Comparison of ENCODE assay signal across 8 cellular contexts in the genomic region with DNA sequence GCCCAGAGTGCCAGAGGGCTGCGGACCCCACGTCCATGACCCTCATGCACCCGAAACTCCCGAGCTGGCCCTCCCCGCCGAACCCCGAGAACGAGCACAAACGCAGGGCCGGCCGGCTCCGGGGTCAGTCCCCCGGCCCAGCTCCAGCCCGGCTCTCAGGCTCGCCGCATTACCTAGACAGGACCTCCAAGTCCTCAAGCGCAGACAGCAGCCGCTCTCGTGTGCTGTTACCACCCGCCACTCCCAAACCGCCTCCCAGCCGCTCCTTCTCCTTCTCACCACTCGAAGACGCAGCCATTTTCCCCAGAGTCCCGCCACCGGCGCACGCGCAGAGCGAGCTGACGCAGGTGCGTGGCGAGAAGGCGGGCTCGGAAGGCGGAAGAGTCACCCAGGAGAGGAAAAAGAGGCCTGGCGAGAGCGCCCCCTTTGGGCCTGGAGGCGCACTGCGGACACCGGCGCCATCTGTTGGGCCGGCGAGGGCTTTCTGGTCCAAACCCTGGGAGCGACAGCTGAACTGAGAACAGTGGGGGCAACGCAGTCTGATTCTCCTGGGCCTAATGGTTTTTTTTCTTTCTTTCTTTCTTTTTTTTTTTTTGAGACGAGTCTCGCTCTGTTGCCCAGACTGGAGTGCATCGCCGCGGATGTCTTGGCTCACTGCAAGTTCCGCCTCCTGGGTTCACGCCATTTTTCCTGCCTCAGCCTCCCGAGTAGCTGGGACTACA. TPM values are rescaled to one million over a fixed set of nuclear protein-coding genes. Genes with fewer than 3 reads are reported as not detected.
DNase-seq lines count a peak whose midpoint lies in the region; ATAC-seq and TF ChIP-seq lines count a peak whose summit lies in the region.

A gene with protein sequence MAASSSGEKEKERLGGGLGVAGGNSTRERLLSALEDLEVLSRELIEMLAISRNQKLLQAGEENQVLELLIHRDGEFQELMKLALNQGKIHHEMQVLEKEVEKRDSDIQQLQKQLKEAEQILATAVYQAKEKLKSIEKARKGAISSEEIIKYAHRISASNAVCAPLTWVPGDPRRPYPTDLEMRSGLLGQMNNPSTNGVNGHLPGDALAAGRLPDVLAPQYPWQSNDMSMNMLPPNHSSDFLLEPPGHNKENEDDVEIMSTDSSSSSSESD (minus strand): TSS at position 324 of the 722 bp plus-strand sequence. CDS start 26 bp downstream, at position 298.

- no peaks in the 10 kb centered on the region for H3K27me3 ChIP-seq in endodermal cell (ENCODE audit: control insufficient read depth, insufficient read depth, low read length, poor library complexity, severe bottlenecking)
- no peaks in the 10 kb centered on the region for H3K27me3 ChIP-seq in mesendoderm (ENCODE audit: insufficient read depth, low read length, poor library complexity)

- H3K23ac ChIP-seq in mesendoderm (ENCODE audit: low read length): no peak within 1 kb of the TSS

- CTCF ChIA-PET in activated CD8-positive, alpha-beta memory T cell treated with anti-CD3 and anti-CD28 coated beads, Interleukin-2, amount 10 ng/mL, durations not matched to agents 7 days and 5 days (lab: Charles Lee): interaction anchor here (0.7 to 2.6 kb wide), 25 partner anchors 10 to 437 kb away, joined by 3 to 38 read pairs (median 4); a partner anchor contains a TSS

- no peak within 1 kb of the TSS for H2AK5ac ChIP-seq in mesendoderm (ENCODE audit: low read length)

- H3K4me2 ChIP-seq in mesendoderm (ENCODE audit: low read length): peak within 1 kb of the TSS; percentile 97

- peak; percentile 99 for TF ChIP-seq CTCF in endodermal cell (conservative IDR thresholded peaks at IDR 0.05)

- peak; percentile 97 for DNase-seq in D341Med (ENCODE audit: low spot score)
- DNase-seq in HUDEP-2 (lab: John Stamatoyannopoulos, UW; ENCODE audit: unreplicated experiment in 76 of 76): peak; percentile 13 to 97 (median 90)
- peak; percentile 93 for DNase-seq in NOMO-1 treated with dmso at 0.1 percent for 144 hours (lab: John Stamatoyannopoulos, UW; ENCODE audit: unreplicated experiment)
- DNase-seq in activated CD8-positive, alpha-beta memory T cell treated with anti-CD3 and anti-CD28 coated beads, Interleukin-2, amount 10 ng/mL, durations not matched to agents 7 days and 5 days: peak; percentile 97
- peak; percentile 99 for DNase-seq in endodermal cell
- DNase-seq in mesendoderm: peak; percentile 96
- peak; percentile 95 for DNase-seq in stimulated activated CD8-positive, alpha-beta memory T cell treated with anti-CD3 and anti-CD28 coated beads, Interleukin-15, amount 100 ng/mL, for 1 hour (ENCODE audit: low read depth)

- peaks cover 9% of the 10 kb centered on the region for H3K79me1 ChIP-seq in mesendoderm (ENCODE audit: low read length)

- 14 to 37% methylated on average over 21 to 54 of the region's 54 CpGs for WGBS in endodermal cell (ENCODE audit: insufficient coverage in 1 of 2, insufficient read length in 1 of 2), 2 experiments
- no CpG with 5 or more reads among the region's 54 CpGs for WGBS in mesendoderm (ENCODE audit: extremely low coverage, insufficient coverage, low lambda C conversion rate)

- H3K4me3 Mint-ChIP-seq in activated CD8-positive, alpha-beta memory T cell treated with anti-CD3 and anti-CD28 coated beads, Interleukin-2, amount 10 ng/mL, durations not matched to agents 7 days and 5 days: peak within 1 kb of the TSS; percentile 96
- H3K4me3 Mint-ChIP-seq in endodermal cell: peak within 1 kb of the TSS; percentile 98

- H3K79me2 ChIP-seq in mesendoderm (ENCODE audit: control insufficient read depth, insufficient read depth, low read length): peaks cover 42% of the 10 kb centered on the region

- H3K27ac ChIP-seq in endodermal cell (ENCODE audit: low read depth, low read length) (peak within 1 kb of the TSS; percentile 30), mesendoderm (ENCODE audit: low read depth, low read length) (no peak within 1 kb of the TSS)

- peak within 1 kb of the TSS; percentile 39 for H3K18ac ChIP-seq in mesendoderm (ENCODE audit: low read length)

- H4K5ac ChIP-seq in mesendoderm (ENCODE audit: low read length): no peak within 1 kb of the TSS

- H3K9ac ChIP-seq in endodermal cell (ENCODE audit: extremely low read depth, low read length, poor library complexity, severe bottlenecking) (peak within 1 kb of the TSS; percentile 90), mesendoderm (ENCODE audit: low read length) (peak within 1 kb of the TSS; percentile 88)

- peak within 1 kb of the TSS; percentile 78 for H4K8ac ChIP-seq in mesendoderm (ENCODE audit: low read depth, low read length)

- no peaks in the 10 kb centered on the region for H3K9me3 ChIP-seq in endodermal cell (ENCODE audit: control insufficient read depth, low read length)

- peaks cover 13% of the 10 kb centered on the region for H3K36me3 Mint-ChIP-seq in activated CD8-positive, alpha-beta memory T cell treated with anti-CD3 and anti-CD28 coated beads, Interleukin-2, amount 10 ng/mL, durations not matched to agents 7 days and 5 days
- peaks cover 2% of the 10 kb centered on the region for H3K36me3 Mint-ChIP-seq in endodermal cell (ENCODE audit: low read depth)

- H3K4me3 ChIP-seq in endodermal cell (ENCODE audit: low read length): peak within 1 kb of the TSS; percentile 96
- peak within 1 kb of the TSS; percentile 97 for H3K4me3 ChIP-seq in mesendoderm (ENCODE audit: low read length)

- H3K36me3 ChIP-seq in endodermal cell (ENCODE audit: control insufficient read depth, insufficient read depth, low read length) (no peaks in the 10 kb centered on the region), mesendoderm (ENCODE audit: control insufficient read depth, insufficient read depth, low read length) (no peaks in the 10 kb centered on the region)

- H3K27ac Mint-ChIP-seq in activated CD8-positive, alpha-beta memory T cell treated with anti-CD3 and anti-CD28 coated beads, Interleukin-2, amount 10 ng/mL, durations not matched to agents 7 days and 5 days: peak within 1 kb of the TSS; percentile 88
- H3K27ac Mint-ChIP-seq in endodermal cell: peak within 1 kb of the TSS; percentile 95

- ATAC-seq in GM21381 (IDR thresholded peaks at IDR 0.05; ENCODE audit: unreplicated experiment): peak; percentile 91
- ATAC-seq in activated CD8-positive, alpha-beta memory T cell treated with anti-CD3 and anti-CD28 coated beads, Interleukin-2, amount 10 ng/mL, durations not matched to agents 7 days and 5 days: peak; percentile 97

- H3K4me1 ChIP-seq in endodermal cell (ENCODE audit: control insufficient read depth, insufficient read depth, low read length) (peaks cover 9% of the 10 kb centered on the region), mesendoderm (ENCODE audit: control insufficient read depth, low read depth, low read length) (peaks cover 1% of the 10 kb centered on the region)

- H2BK15ac ChIP-seq in mesendoderm (replicated peaks; ENCODE audit: low read depth): no peak within 1 kb of the TSS

- H3K4me1 Mint-ChIP-seq in activated CD8-positive, alpha-beta memory T cell treated with anti-CD3 and anti-CD28 coated beads, Interleukin-2, amount 10 ng/mL, durations not matched to agents 7 days and 5 days: peaks cover 36% of the 10 kb centered on the region
- peaks cover 34% of the 10 kb centered on the region for H3K4me1 Mint-ChIP-seq in endodermal cell

- H2BK5ac ChIP-seq in mesendoderm (ENCODE audit: low read length): no peak within 1 kb of the TSS

- no peak within 1 kb of the TSS for H2BK120ac ChIP-seq in mesendoderm (ENCODE audit: low read depth, low read length)

- peak within 1 kb of the TSS; percentile 83 for H3K4ac ChIP-seq in mesendoderm (ENCODE audit: low read depth, low read length)

- peaks cover 3% of the 10 kb centered on the region for H3K27me3 Mint-ChIP-seq in activated CD8-positive, alpha-beta memory T cell treated with anti-CD3 and anti-CD28 coated beads, Interleukin-2, amount 10 ng/mL, durations not matched to agents 7 days and 5 days
- H3K27me3 Mint-ChIP-seq in endodermal cell (ENCODE audit: insufficient read depth): no peaks in the 10 kb centered on the region

- peak within 1 kb of the TSS; percentile 94 for H3K56ac ChIP-seq in mesendoderm (ENCODE audit: low read length)

- H3K9me3 Mint-ChIP-seq in activated CD8-positive, alpha-beta memory T cell treated with anti-CD3 and anti-CD28 coated beads, Interleukin-2, amount 10 ng/mL, durations not matched to agents 7 days and 5 days (ENCODE audit: low read depth): no peaks in the 10 kb centered on the region
- peaks cover 5% of the 10 kb centered on the region for H3K9me3 Mint-ChIP-seq in endodermal cell

RNA-seq across cellular contexts. Expression of the gene that starts here (rescaled TPM):
- total RNA-seq in activated CD8-positive, alpha-beta memory T cell treated with anti-CD3 and anti-CD28 coated beads, Interleukin-2, amount 10 ng/mL, durations not matched to agents 7 days and 5 days: 10 to 100 TPM; 53.8 to 58.8 TPM
- total RNA-seq in endodermal cell: 10 to 100 TPM; 56.4 to 68.1 TPM
- polyA plus RNA-seq in endodermal cell (2013, experiment 1 of 2): 50.4 TPM
- polyA plus RNA-seq in endodermal cell (2013, experiment 2 of 2): 52.4 TPM
- polyA plus RNA-seq in mesendoderm (2013, experiment 1 of 2): 51.8 TPM
- polyA plus RNA-seq in mesendoderm (2013, experiment 2 of 2): 50.1 TPM
